Comparison of ENCODE assay signal across 1 cellular context in genomic region chr10:78028438-78029293, GRCh38.
TF ChIP-seq lines count a peak whose summit lies in the region.

No MANE protein-coding gene starts in this region.

TF ChIP-seq in HepG2, 621 proteins besides CTCF, POLR2A, EP300 and RAD21 (continued from another document and continues in another):
- TF ChIP-seq SNAPC4 (CRISPR knock-in tag; IDR thresholded peaks at IDR 0.05) (peak; percentile 89), KAT7 (CRISPR knock-in tag; IDR thresholded peaks at IDR 0.05; ENCODE audit: borderline replicate concordance) (0 out of 2 replicates have a peak, but pooled peaks have one; percentile 2), GABPB1 (CRISPR knock-in tag; IDR thresholded peaks at IDR 0.05) (no peak), ZNF816 (CRISPR knock-in tag; IDR thresholded peaks at IDR 0.05; ENCODE audit: borderline replicate concordance) (peak; percentile 12; the same call in 1 of the 2 replicates), SNAI1 (CRISPR knock-in tag; IDR thresholded peaks at IDR 0.05; ENCODE audit: borderline replicate concordance) (0 out of 2 replicates have a peak, but pooled peaks have one; percentile 58), TIGD3 (CRISPR knock-in tag; IDR thresholded peaks at IDR 0.05; ENCODE audit: borderline replicate concordance) (no peak), TRAFD1 (CRISPR knock-in tag; IDR thresholded peaks at IDR 0.05; ENCODE audit: borderline replicate concordance) (no peak), NR2C2 (CRISPR knock-in tag; IDR thresholded peaks at IDR 0.05; ENCODE audit: borderline replicate concordance) (no peak), SRF (IDR thresholded peaks at IDR 0.05; ENCODE audit: low read depth, low read length) (no peak), TFDP2 (CRISPR knock-in tag; IDR thresholded peaks at IDR 0.05) (no peak), ZGPAT (CRISPR knock-in tag; IDR thresholded peaks at IDR 0.05) (no peak), ZNF773 (CRISPR knock-in tag; IDR thresholded peaks at IDR 0.05; ENCODE audit: borderline replicate concordance) (no peak), HNRNPUL1 (IDR thresholded peaks at IDR 0.05; ENCODE audit: low read depth, low read length) (no peak), ZNF616 (CRISPR knock-in tag; IDR thresholded peaks at IDR 0.05; ENCODE audit: low read depth) (0 out of 2 replicates have a peak, but pooled peaks have one; percentile 8), CCAR2 (optimal IDR thresholded peaks at IDR 0.05; ENCODE audit: low read depth, low read length) (no peak), ZNF660 (CRISPR knock-in tag; IDR thresholded peaks at IDR 0.05; ENCODE audit: borderline replicate concordance, low read depth) (no peak), KDM5B (CRISPR knock-in tag; IDR thresholded peaks at IDR 0.05; ENCODE audit: borderline replicate concordance) (peak; percentile 73; the same call in 1 of the 2 replicates), ZFYVE20 (CRISPR knock-in tag; IDR thresholded peaks at IDR 0.05; ENCODE audit: borderline replicate concordance, low read depth) (no peak), ZNF30 (CRISPR knock-in tag; IDR thresholded peaks at IDR 0.05) (no peak), GABPA (IDR thresholded peaks at IDR 0.05; ENCODE audit: low read depth, low read length) (no peak), GABPA (CRISPR knock-in tag; IDR thresholded peaks at IDR 0.05; ENCODE audit: low read depth) (no peak), ZNF18 (CRISPR knock-in tag; IDR thresholded peaks at IDR 0.05; ENCODE audit: insufficient replicate concordance) (peak; percentile 52), UBTF (CRISPR knock-in tag; IDR thresholded peaks at IDR 0.05) (0 out of 2 replicates have a peak, but pooled peaks have one; percentile 54), ARID3A (IDR thresholded peaks at IDR 0.05; ENCODE audit: low read depth, low read length) (no peak), SMAD1 (CRISPR knock-in tag; IDR thresholded peaks at IDR 0.05; ENCODE audit: borderline replicate concordance, low read depth) (no peak), GPN1 (CRISPR knock-in tag; IDR thresholded peaks at IDR 0.05; ENCODE audit: borderline replicate concordance) (no peak), ZNF652 (CRISPR knock-in tag; IDR thresholded peaks at IDR 0.05; ENCODE audit: borderline replicate concordance, low read depth) (no peak)
